Comparison of ENCODE assay signal across 10 cellular contexts in the genomic region with DNA sequence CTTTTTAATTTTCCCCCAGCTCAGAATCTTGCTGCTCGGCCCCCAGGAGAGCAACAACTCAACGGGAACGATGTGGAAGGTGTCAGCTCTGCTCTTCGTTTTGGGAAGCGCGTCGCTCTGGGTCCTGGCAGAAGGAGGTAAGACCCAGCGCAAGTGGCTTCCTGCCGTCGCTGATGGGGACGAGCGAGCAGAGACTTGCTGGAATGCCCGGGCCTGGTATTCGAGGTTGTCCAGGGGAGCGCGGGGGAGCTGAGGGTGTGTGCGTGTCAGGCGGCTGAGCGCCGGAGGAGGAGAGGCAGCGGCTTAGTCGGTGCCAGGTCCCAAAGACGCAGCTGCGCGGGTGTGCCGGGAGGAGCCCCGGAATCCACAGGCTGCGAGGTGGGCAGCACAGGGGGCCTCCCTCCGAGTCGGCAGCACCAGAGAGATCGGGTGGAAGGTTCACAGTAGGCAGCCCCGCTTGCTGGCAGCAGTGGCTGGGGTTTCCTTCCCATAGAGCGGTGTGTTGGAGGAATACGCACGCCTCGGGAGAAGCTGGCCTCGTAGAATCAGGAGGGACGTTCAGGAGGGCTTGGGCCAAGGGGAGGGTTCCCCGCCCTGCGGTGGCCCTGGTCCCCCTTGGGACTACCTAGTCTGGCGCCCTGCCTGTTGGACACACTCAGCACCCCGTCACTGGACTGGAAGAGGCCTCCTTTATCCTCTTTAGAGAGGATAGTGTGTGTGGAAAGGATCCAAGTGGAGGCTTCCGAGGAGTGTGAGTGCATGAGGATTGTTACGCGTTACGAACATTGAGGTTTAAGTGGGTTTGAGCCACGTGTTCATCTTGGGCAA. TPM values are rescaled to one million over a fixed set of nuclear protein-coding genes. Genes with fewer than 3 reads are reported as not detected.
DNase-seq lines count a peak whose midpoint lies in the region; TF ChIP-seq lines count a peak whose summit lies in the region.
"Had no signal": no experiment of that assay in that cellular context is flagged by ENCODE, and none has a peak within 500 bp of the region (broad histone marks: within the 10 kb centered on the region; RNA-seq: fewer than 3 reads in every experiment).

No MANE protein-coding gene starts in this region.

- H3K9ac ChIP-seq in iPS-20b (ENCODE audit: low read depth, low read length) = peak overlapping the region; percentile 86

- in situ Hi-C loops in brain microvascular endothelial cell (cut with HindIII; ENCODE audit: low pct_ligation_motif_present, low sequenced_read_pairs) = no loop called here

- H3K27me3 ChIP-seq in H7 (ENCODE audit: control insufficient read depth, insufficient read depth, low read length) (0 out of 2 replicates have a peak, but pooled peaks cover 2% of the 10 kb centered on the region), brain microvascular endothelial cell (replicated peaks) (peaks cover 3% of the 10 kb centered on the region), iPS-20b (ENCODE audit: insufficient read depth, low read length) (peaks cover 20% of the 10 kb centered on the region; the same call in 1 of the 2 replicates), sigmoid colon (peaks cover 0 to 22% (median 4%) of the 10 kb centered on the region in 3 donors)

- no peak for TF ChIP-seq EP300 in sigmoid colon (IDR thresholded peaks at IDR 0.05)

- 10 to 24% methylated on average over 47 of the region's 47 CpGs for WGBS in sigmoid colon, 2 donors

- intact Hi-C loops in sigmoid colon (cut with DNase I) = no loop called here

- no peak for TF ChIP-seq POLR2A in sigmoid colon (IDR thresholded peaks at IDR 0.05)

- TF ChIP-seq CTCF in brain microvascular endothelial cell (IDR thresholded peaks at IDR 0.05; ENCODE audit: low read depth, low read length, missing control alignments) = no peak
- TF ChIP-seq CTCF in sigmoid colon (IDR thresholded peaks at IDR 0.05) = no peak

- no peaks in the 10 kb centered on the region for H3K36me3 ChIP-seq in H7 (replicated peaks; ENCODE audit: control insufficient read depth, insufficient read depth, low read length)
- no peaks in the 10 kb centered on the region for H3K36me3 ChIP-seq in brain microvascular endothelial cell (replicated peaks)
- H3K36me3 ChIP-seq in iPS-20b (ENCODE audit: insufficient read depth, low read depth, low read length) = peaks cover 12% of the 10 kb centered on the region; the same call in 1 of the 2 replicates
- H3K36me3 ChIP-seq in sigmoid colon = no peaks in the 10 kb centered on the region

- no peaks in the 10 kb centered on the region for H3K9me3 ChIP-seq in iPS-20b (ENCODE audit: insufficient read depth, low read depth, low read length)
- no peaks in the 10 kb centered on the region for H3K9me3 ChIP-seq in sigmoid colon

- DNase-seq in H7 (peak; percentile 71), brain microvascular endothelial cell (no peak), sigmoid colon (peak; percentile 82), Kasumi-1 (lab: John Stamatoyannopoulos, UW) (no peak), SK-N-DZ (ENCODE audit: low spot score) (no peak), D341Med (ENCODE audit: low spot score) (no peak), NCI-H2081 treated with DMSO at 0.1 percent for 48 hours (lab: John Stamatoyannopoulos, UW) (no peak)
- DNase-seq: OCI-M1 had no signal

- H3K4me3 ChIP-seq in H7 (ENCODE audit: insufficient read depth, low read depth, low read length) (peak overlapping the region; percentile 96), brain microvascular endothelial cell (ENCODE audit: low read depth, low read length) (peak overlapping the region; percentile 27), iPS-20b (ENCODE audit: low read length) (peak overlapping the region; percentile 94), sigmoid colon (peak overlapping the region; percentile 38 to 61 (median 52))

- peaks cover 32% of the 10 kb centered on the region for H3K4me1 ChIP-seq in iPS-20b (ENCODE audit: insufficient read depth, low read length)
- H3K4me1 ChIP-seq in sigmoid colon = peaks cover 0 to 25% (median 9%) of the 10 kb centered on the region in 4 donors

- H3K27ac ChIP-seq in brain microvascular endothelial cell (no peak overlapping the region), iPS-20b (ENCODE audit: low read length) (peak overlapping the region; percentile 56), sigmoid colon (peak overlapping the region; percentile 69 to 80 (median 73))

RNA-seq across cellular contexts. Expression of gene PDPN, which starts 0.5 kb away (rescaled TPM):
- total RNA-seq in H7 (2014; rRNA removed; shearing (Covaris generic)) = 103 and 108 TPM in 2 replicates
- 10 to 100 TPM in 3 of 4 donors, 1 to 10 TPM in 1; 5.6 to 14.7 (median 13.5) TPM for total RNA-seq in sigmoid colon
- 1 to 10 TPM; 2.1 to 9.9 (median 7.8) TPM for polyA plus RNA-seq in sigmoid colon
- polyA plus RNA-seq in SK-N-DZ (2014; cell fraction: cytosol; rRNA removed) = not detected in 2 replicates
- not detected in 2 replicates for polyA plus RNA-seq in SK-N-DZ (2014; cell fraction: nucleus; rRNA removed)
- total RNA-seq: activated naive CD4-positive, alpha-beta T cell treated with anti-CD3 and anti-CD28 coated beads, Interleukin-2, amount 50 U/mL, for 72 hours had no signal

Comparison
In these comparisons a context has a peak if more than half of its experiments do, and no peak if none do; other contexts are left out.
1. DNase-seq: peak in H7 (single experiment) and sigmoid colon (single experiment); none in brain microvascular endothelial cell (single experiment), Kasumi-1 (0 of 2), SK-N-DZ (single experiment), D341Med (single experiment) and NCI-H2081 treated with DMSO at 0.1 percent for 48 hours (single experiment).
2. H3K4me3 ChIP-seq: peak in every context shown above with its lines; median percentile 96 in H7; 94 in iPS-20b; 52 in sigmoid colon; 27 in brain microvascular endothelial cell.